Comparison of ENCODE assay signal across 19 cellular contexts in genomic region chr12:120481022-120481767, GRCh38. TPM values are rescaled to one million over a fixed set of nuclear protein-coding genes. Genes with fewer than 3 reads are reported as not detected.
DNase-seq lines count a peak whose midpoint lies in the region; ATAC-seq, FAIRE-seq and TF ChIP-seq lines count a peak whose summit lies in the region.
"Had no signal": no experiment of that assay in that cellular context is flagged by ENCODE, and none has a peak within 500 bp of the region (broad histone marks: within the 10 kb centered on the region; RNA-seq: fewer than 3 reads in every experiment).

No MANE protein-coding gene starts in this region.

- BruUV-seq in K562 (replicated peaks; lab: Mats Ljungman, UMichigan), result no TSS peak

- peak overlapping the region; percentile 9; the same call in 1 of the 2 replicates for H3K4me2 ChIP-seq in K562 (ENCODE audit: insufficient read depth, low read length)

- 48% methylated on average over 9 of the region's 9 CpGs for WGBS in K562 (ENCODE audit: insufficient coverage, low coverage, missing lambda C conversion rate)

- TF ChIP-seq RAD21 in K562 (CRISPR knock-in tag; conservative IDR thresholded peaks at IDR 0.05 in 1 of 2, IDR thresholded peaks at IDR 0.05 in 1 of 2), result no peak

- FAIRE-seq in K562 (lab: Jason Lieb, UNC), result no peak
- FAIRE-seq: D721Med, RCC 7860 had no signal

- H3K27ac Mint-ChIP-seq in CD4-positive, alpha-beta memory T cell, result peak overlapping the region; percentile 22 to 88 (median 76)
- H3K27ac Mint-ChIP-seq in natural killer cell treated with Interleukin-12 subunit alpha and Interleukin-12 subunit beta and Interleukin-15 and Interleukin-18, amount 100 ng/mL, for 72 hours, result peak overlapping the region; percentile 72 to 100

- ATAC-seq in K562, result 0 out of 3 replicates have a peak, but pooled peaks have one; percentile 25
- ATAC-seq in natural killer cell treated with Interleukin-12 subunit alpha and Interleukin-12 subunit beta and Interleukin-15 and Interleukin-18, amount 100 ng/mL, for 72 hours, result peak; percentile 66 to 77
- no peak for ATAC-seq in HG02981 (IDR thresholded peaks at IDR 0.05; ENCODE audit: unreplicated experiment)

- no peak for TF ChIP-seq POLR2A in K562 (conservative IDR thresholded peaks at IDR 0.05)

- TF ChIP-seq CTCF in K562 (IDR thresholded peaks at IDR 0.05 in 2 of 3, conservative IDR thresholded peaks at IDR 0.05 in 1 of 3; ENCODE audit: insufficient read depth in 2 of 3, low read depth in 1 of 3, low read length in 3 of 3), result no peak

- H3K9me1 ChIP-seq in K562 (ENCODE audit: control insufficient read depth, insufficient read depth, low read length), result peaks cover 5% of the 10 kb centered on the region

- CTCF ChIA-PET in CD4-positive, alpha-beta memory T cell (lab: Charles Lee; ENCODE audit: partially characterized antibody), result interaction anchor here (0.7 to 2.5 kb wide), 2 partner anchors 11 kb away, joined by 3 to 11 read pairs; partner anchors contain the start of gene SRSF9
- CTCF ChIA-PET in K562 (lab: Yijun Ruan, JAX; ENCODE audit: low intra/inter-chr PET ratio), result no interaction called here

- peak overlapping the region in 6 of 8 donors; percentile 33 to 67 (median 40) for H3K4me3 Mint-ChIP-seq in CD4-positive, alpha-beta memory T cell
- H3K4me3 Mint-ChIP-seq in natural killer cell treated with Interleukin-12 subunit alpha and Interleukin-12 subunit beta and Interleukin-15 and Interleukin-18, amount 100 ng/mL, for 72 hours, result peak overlapping the region; percentile 79
- H3K4me3 Mint-ChIP-seq: CD4-positive, CD25-positive, alpha-beta regulatory T cell had no signal

- no peaks in the 10 kb centered on the region for H3K36me3 Mint-ChIP-seq in CD4-positive, alpha-beta memory T cell
- no peaks in the 10 kb centered on the region for H3K36me3 Mint-ChIP-seq in natural killer cell treated with Interleukin-12 subunit alpha and Interleukin-12 subunit beta and Interleukin-15 and Interleukin-18, amount 100 ng/mL, for 72 hours
- H3K36me3 Mint-ChIP-seq: CD4-positive, CD25-positive, alpha-beta regulatory T cell had no signal

- H3K9ac ChIP-seq in K562 (ENCODE audit: insufficient read depth in 1 of 2, low read depth in 2 of 2, low read length in 2 of 2), result peak overlapping the region in 1 of 2 experiments; percentile 65; a peak in 2 of 4 replicates

- peaks cover 14% of the 10 kb centered on the region; the same call in 2 of the 3 replicates for H3K79me2 ChIP-seq in K562 (ENCODE audit: control insufficient read depth, insufficient read depth, low read length)

- intact Hi-C loops in CD4-positive, alpha-beta memory T cell (cut with micrococcal nuclease), result no loop called here
- intact Hi-C loops in K562 (cut with micrococcal nuclease), result no loop called here

- in situ Hi-C loops in K562 (cut with MboI), result no loop called here

- no peaks in the 10 kb centered on the region for H3K27me3 Mint-ChIP-seq in CD4-positive, alpha-beta memory T cell
- no peaks in the 10 kb centered on the region for H3K27me3 Mint-ChIP-seq in natural killer cell treated with Interleukin-12 subunit alpha and Interleukin-12 subunit beta and Interleukin-15 and Interleukin-18, amount 100 ng/mL, for 72 hours
- H3K27me3 Mint-ChIP-seq: CD4-positive, CD25-positive, alpha-beta regulatory T cell had no signal

- peak in 4 of 5 donors; percentile 19 to 47 (median 32) for DNase-seq in CD4-positive, alpha-beta memory T cell
- DNase-seq in K562 (ENCODE audit: extremely low read depth in 1 of 4, low spot score in 3 of 4), result peak in 1 of 4 experiments; percentile 36
- DNase-seq in natural killer cell treated with Interleukin-12 subunit alpha and Interleukin-12 subunit beta and Interleukin-15 and Interleukin-18, amount 100 ng/mL, for 72 hours (ENCODE audit: low spot score), result no peak
- no peak for DNase-seq in MG63
- no peak for DNase-seq in hypothalamus (lab: John Stamatoyannopoulos, UW)
- DNase-seq: CD4-positive, CD25-positive, alpha-beta regulatory T cell; DMS79 treated with DMSO at 0.1 percent for 48 hours; GDM1; GOT3; Kasumi-1; NCI-H1417 treated with DMSO at 0.1 percent for 48 hours; NCI-H2029; NCI-H2171 treated with DMSO at 0.1 percent for 48 hours; NCI-H774; SHP77 had no signal

- no peaks in the 10 kb centered on the region for H3K9me3 Mint-ChIP-seq in CD4-positive, alpha-beta memory T cell
- no peaks in the 10 kb centered on the region for H3K9me3 Mint-ChIP-seq in natural killer cell treated with Interleukin-12 subunit alpha and Interleukin-12 subunit beta and Interleukin-15 and Interleukin-18, amount 100 ng/mL, for 72 hours
- H3K9me3 Mint-ChIP-seq: CD4-positive, CD25-positive, alpha-beta regulatory T cell had no signal

- no peak overlapping the region for H3K27ac ChIP-seq in CD4-positive, alpha-beta memory T cell (ENCODE audit: low read depth, low read length)
- peak overlapping the region; percentile 1 for H3K27ac ChIP-seq in KOPT-K1 (ENCODE audit: low read depth, low read length, poor library complexity, severe bottlenecking)
- peak overlapping the region; percentile 50 for H3K27ac ChIP-seq in K562 (ENCODE audit: extremely low read depth, low read depth, low read length)

- no peak overlapping the region for H2AFZ ChIP-seq in K562 (ENCODE audit: low read depth, low read length)

- POLR2A ChIA-PET in CD4-positive, alpha-beta memory T cell (lab: Charles Lee; ENCODE audit: partially characterized antibody), result interaction anchor here (2.4 kb wide), 1 partner anchor 12 kb away, joined by 13 read pairs; the partner anchor contains the start of gene SRSF9
- POLR2A ChIA-PET in K562 (lab: Yijun Ruan, JAX), result interaction anchor here (0.7 to 1.8 kb wide), 5 partner anchors 8 to 189 kb away, joined by 3 to 6 read pairs (median 4); partner anchors contain the start of genes RNU4-2 and SRSF9

- peaks cover 22% of the 10 kb centered on the region for H3K4me1 ChIP-seq in CD4-positive, alpha-beta memory T cell (ENCODE audit: insufficient read depth, low read length)
- peaks cover 23 to 28% of the 10 kb centered on the region in 2 experiments for H3K4me1 ChIP-seq in K562 (replicated peaks in 1 of 2; ENCODE audit: control insufficient read depth in 2 of 2, insufficient read depth in 2 of 2, low read length in 2 of 2)

- no peaks in the 10 kb centered on the region for H3K27me3 ChIP-seq in CD4-positive, alpha-beta memory T cell (ENCODE audit: insufficient read depth, low read length)
- H3K27me3 ChIP-seq in K562 (ENCODE audit: control insufficient read depth in 2 of 2, insufficient read depth in 2 of 2, low read length in 2 of 2) (no peaks in the 10 kb centered on the region; a peak in 1 of 5 replicates), MG63 (no peaks in the 10 kb centered on the region)

- H4K20me1 ChIP-seq in K562 (replicated peaks; ENCODE audit: control insufficient read depth, insufficient read depth, low read length), result no peaks in the 10 kb centered on the region

- no peaks in the 10 kb centered on the region for H3K9me3 ChIP-seq in CD4-positive, alpha-beta memory T cell (ENCODE audit: control insufficient read depth in 1 of 2, low read length in 2 of 2)
- H3K9me3 ChIP-seq in KOPT-K1 (ENCODE audit: insufficient read depth, low read length, poor library complexity, severe bottlenecking) (no peaks in the 10 kb centered on the region), K562 (replicated peaks; ENCODE audit: control insufficient read depth, insufficient read depth, low read depth, low read length) (no peaks in the 10 kb centered on the region), MG63 (no peaks in the 10 kb centered on the region)

- TF ChIP-seq EP300 in K562 (IDR thresholded peaks at IDR 0.05; ENCODE audit: low read length), result peak; percentile 72

- no peaks in the 10 kb centered on the region for H3K36me3 ChIP-seq in CD4-positive, alpha-beta memory T cell (ENCODE audit: insufficient read depth, low read length)
- H3K36me3 ChIP-seq in KOPT-K1 (ENCODE audit: insufficient read depth, low read length) (no peaks in the 10 kb centered on the region), K562 (ENCODE audit: control insufficient read depth, insufficient read depth, low read length) (peaks cover 13% of the 10 kb centered on the region; the same call in 2 of the 3 replicates), MG63 (no peaks in the 10 kb centered on the region)

- H3K4me3 ChIP-seq in CD4-positive, alpha-beta memory T cell (ENCODE audit: low read length in 2 of 2), result no peak overlapping the region
- H3K4me3 ChIP-seq in K562 (no peak overlapping the region), MG63 (no peak overlapping the region)

- H3K4me1 Mint-ChIP-seq in CD4-positive, alpha-beta memory T cell, result peaks cover 7 to 29% (median 15%) of the 10 kb centered on the region in 4 donors
- peaks cover 44 to 45% of the 10 kb centered on the region in 2 donors for H3K4me1 Mint-ChIP-seq in natural killer cell treated with Interleukin-12 subunit alpha and Interleukin-12 subunit beta and Interleukin-15 and Interleukin-18, amount 100 ng/mL, for 72 hours (ENCODE audit: low read depth in 2 of 2)

RNA-seq across cellular contexts. Expression of gene SRSF9, which starts 11.6 kb away (rescaled TPM):
- total RNA-seq in CD4-positive, alpha-beta memory T cell, result 100 to 1,000 TPM; 139 to 143 TPM
- polyA plus RNA-seq in CD4-positive, alpha-beta memory T cell, result 100 to 1,000 TPM; 169 to 235 TPM
- 133 and 204 TPM in 2 replicates for total RNA-seq in K562 (2011; cell fraction: chromatin; rRNA removed; ENCODE audit: low replicate concordance)
- 102 and 104 TPM in 2 replicates for total RNA-seq in K562 (2011; cell fraction: nucleolus; rRNA removed)
- 154 and 192 TPM in 2 replicates for total RNA-seq in K562 (2011; cell fraction: nucleoplasm; rRNA removed)
- total RNA-seq in K562 (2014; rRNA removed), result 255 and 271 TPM in 2 replicates
- 230 and 244 TPM in 2 replicates for total RNA-seq in K562 (2014; rRNA removed; fragmentation: Illumina TruSeq; extraction: Trizol)
- 241 and 243 TPM in 2 replicates for total RNA-seq in K562 (2015; rRNA removed; fragmentation: Illumina TruSeq; extraction: Trizol)
- total RNA-seq in K562 (2021), result 280 and 286 TPM in 2 replicates
- polyA plus RNA-seq in K562 (2011; rRNA removed), result 159 and 203 TPM in 2 replicates
- polyA plus RNA-seq in K562 (2011; cell fraction: cytosol; rRNA removed), result 126 and 188 TPM in 2 replicates
- 163 and 219 TPM in 2 replicates for polyA plus RNA-seq in K562 (2011; cell fraction: nucleus; rRNA removed)
- 188 and 307 TPM in 2 replicates for polyA plus RNA-seq in K562 (2012)
- polyA plus RNA-seq in K562 (2014; fragmentation: Illumina TruSeq; extraction: Trizol), result 180 and 188 TPM in 2 replicates
- 10 to 100 TPM; 40.3 to 50.5 TPM for polyA plus RNA-seq in K562 (2014; fragmentation: Nextera tagmentation; extraction: Ambion mirVana)
- 291 and 296 TPM in 2 replicates for polyA plus RNA-seq in K562 (2014; rRNA removed)
- polyA minus RNA-seq in K562 (2011; rRNA and poly(A)+ RNA removed), result 130 and 156 TPM in 2 replicates
- polyA minus RNA-seq in K562 (2011; cell fraction: cytosol; rRNA and poly(A)+ RNA removed), result 94.9 and 103 TPM in 2 replicates
- polyA minus RNA-seq in K562 (2011; cell fraction: nucleus; rRNA and poly(A)+ RNA removed), result 76.5 and 108 TPM in 2 replicates
- 100 to 1,000 TPM; 246 to 331 TPM for total RNA-seq in natural killer cell treated with Interleukin-12 subunit alpha and Interleukin-12 subunit beta and Interleukin-15 and Interleukin-18, amount 100 ng/mL, for 72 hours
- total RNA-seq in MG63 (2014; rRNA removed; shearing (Covaris generic); ENCODE audit: low replicate concordance), result 332 and 366 TPM in 2 replicates

RNA-seq across cellular contexts. Expression of gene DYNLL1, which starts 14.7 kb away (rescaled TPM):
- total RNA-seq in CD4-positive, alpha-beta memory T cell, result 100 to 1,000 TPM in 1 of 2 experiments, 10 to 100 TPM in 1; 97.5 to 108 TPM
- 100 to 1,000 TPM; 348 to 351 TPM for polyA plus RNA-seq in CD4-positive, alpha-beta memory T cell
- 64.0 and 73.7 TPM in 2 replicates for total RNA-seq in K562 (2011; cell fraction: chromatin; rRNA removed; ENCODE audit: low replicate concordance)
- total RNA-seq in K562 (2011; cell fraction: nucleolus; rRNA removed), result 55.7 and 76.0 TPM in 2 replicates
- total RNA-seq in K562 (2011; cell fraction: nucleoplasm; rRNA removed), result 81.5 and 104 TPM in 2 replicates
- total RNA-seq in K562 (2014; rRNA removed), result 303 and 473 TPM in 2 replicates
- total RNA-seq in K562 (2014; rRNA removed; fragmentation: Illumina TruSeq; extraction: Trizol), result 430 and 468 TPM in 2 replicates
- total RNA-seq in K562 (2015; rRNA removed; fragmentation: Illumina TruSeq; extraction: Trizol), result 587 and 631 TPM in 2 replicates
- 364 and 386 TPM in 2 replicates for total RNA-seq in K562 (2021)
- 439 and 456 TPM in 2 replicates for polyA plus RNA-seq in K562 (2011; rRNA removed)
- 295 and 360 TPM in 2 replicates for polyA plus RNA-seq in K562 (2011; cell fraction: cytosol; rRNA removed)
- 186 and 231 TPM in 2 replicates for polyA plus RNA-seq in K562 (2011; cell fraction: nucleus; rRNA removed)
- polyA plus RNA-seq in K562 (2012), result 522 and 759 TPM in 2 replicates
- polyA plus RNA-seq in K562 (2014; fragmentation: Illumina TruSeq; extraction: Trizol), result 531 and 637 TPM in 2 replicates
- polyA plus RNA-seq in K562 (2014; fragmentation: Nextera tagmentation; extraction: Ambion mirVana), result 1,000 to 10,000 TPM in 1 of 2 experiments, 100 to 1,000 TPM in 1; 921 to 1,112 TPM
- polyA plus RNA-seq in K562 (2014; rRNA removed), result 397 and 529 TPM in 2 replicates
- polyA minus RNA-seq in K562 (2011; rRNA and poly(A)+ RNA removed), result 184 and 185 TPM in 2 replicates
- 96.5 and 118 TPM in 2 replicates for polyA minus RNA-seq in K562 (2011; cell fraction: cytosol; rRNA and poly(A)+ RNA removed)
- 34.9 and 72.1 TPM in 2 replicates for polyA minus RNA-seq in K562 (2011; cell fraction: nucleus; rRNA and poly(A)+ RNA removed)
- 100 to 1,000 TPM; 207 to 267 TPM for total RNA-seq in natural killer cell treated with Interleukin-12 subunit alpha and Interleukin-12 subunit beta and Interleukin-15 and Interleukin-18, amount 100 ng/mL, for 72 hours
- total RNA-seq in MG63 (2014; rRNA removed; shearing (Covaris generic); ENCODE audit: low replicate concordance), result 472 and 685 TPM in 2 replicates

RNA-seq across cellular contexts. Expression of gene GATC, which starts 35.0 kb away (rescaled TPM):
- 10 to 100 TPM; 30.2 to 31.9 TPM for total RNA-seq in CD4-positive, alpha-beta memory T cell
- 10 to 100 TPM in 1 of 2 donors, 1 to 10 TPM in 1; 9.3 to 21.2 TPM for polyA plus RNA-seq in CD4-positive, alpha-beta memory T cell
- total RNA-seq in K562 (2011; cell fraction: chromatin; rRNA removed; ENCODE audit: low replicate concordance), result 17.9 and 20.6 TPM in 2 replicates
- 14.3 and 15.7 TPM in 2 replicates for total RNA-seq in K562 (2011; cell fraction: nucleolus; rRNA removed)
- 22.1 and 34.4 TPM in 2 replicates for total RNA-seq in K562 (2011; cell fraction: nucleoplasm; rRNA removed)
- 22.2 and 29.0 TPM in 2 replicates for total RNA-seq in K562 (2014; rRNA removed)
- total RNA-seq in K562 (2014; rRNA removed; fragmentation: Illumina TruSeq; extraction: Trizol), result 28.2 and 29.5 TPM in 2 replicates
- 27.1 and 29.0 TPM in 2 replicates for total RNA-seq in K562 (2015; rRNA removed; fragmentation: Illumina TruSeq; extraction: Trizol)
- total RNA-seq in K562 (2021), result 52.6 and 53.6 TPM in 2 replicates
- polyA plus RNA-seq in K562 (2011; rRNA removed), result 30.1 and 38.9 TPM in 2 replicates
- polyA plus RNA-seq in K562 (2011; cell fraction: cytosol; rRNA removed), result 18.8 and 22.9 TPM in 2 replicates
- polyA plus RNA-seq in K562 (2011; cell fraction: nucleus; rRNA removed), result 21.7 and 29.0 TPM in 2 replicates
- 18.9 and 20.0 TPM in 2 replicates for polyA plus RNA-seq in K562 (2012)
- 29.7 and 38.9 TPM in 2 replicates for polyA plus RNA-seq in K562 (2014; fragmentation: Illumina TruSeq; extraction: Trizol)
- polyA plus RNA-seq in K562 (2014; fragmentation: Nextera tagmentation; extraction: Ambion mirVana), result 10 to 100 TPM in 1 of 2 experiments, 1 to 10 TPM in 1; 5.8 to 14.3 TPM
- polyA plus RNA-seq in K562 (2014; rRNA removed), result 24.0 and 24.2 TPM in 2 replicates
- polyA minus RNA-seq in K562 (2011; rRNA and poly(A)+ RNA removed), result 27.7 and 28.0 TPM in 2 replicates
- polyA minus RNA-seq in K562 (2011; cell fraction: cytosol; rRNA and poly(A)+ RNA removed), result 11.5 and 11.9 TPM in 2 replicates
- polyA minus RNA-seq in K562 (2011; cell fraction: nucleus; rRNA and poly(A)+ RNA removed), result 7.8 and 10.0 TPM in 2 replicates
- total RNA-seq in natural killer cell treated with Interleukin-12 subunit alpha and Interleukin-12 subunit beta and Interleukin-15 and Interleukin-18, amount 100 ng/mL, for 72 hours, result 10 to 100 TPM; 28.2 to 31.8 TPM
- 14.8 and 15.5 TPM in 2 replicates for total RNA-seq in MG63 (2014; rRNA removed; shearing (Covaris generic); ENCODE audit: low replicate concordance)

RNA-seq across cellular contexts. Expression of gene TRIAP1, which starts 35.0 kb away (rescaled TPM):
- total RNA-seq in CD4-positive, alpha-beta memory T cell, result 10 to 100 TPM; 17.3 to 22.8 TPM
- polyA plus RNA-seq in CD4-positive, alpha-beta memory T cell, result 10 to 100 TPM; 46.2 to 65.0 TPM
- total RNA-seq in K562 (2011; cell fraction: chromatin; rRNA removed; ENCODE audit: low replicate concordance), result 11.4 and 14.2 TPM in 2 replicates
- 14.3 and 14.8 TPM in 2 replicates for total RNA-seq in K562 (2011; cell fraction: nucleolus; rRNA removed)
- total RNA-seq in K562 (2011; cell fraction: nucleoplasm; rRNA removed), result 17.2 and 23.1 TPM in 2 replicates
- total RNA-seq in K562 (2014; rRNA removed) (37.3 and 38.8 TPM in 2 replicates), K562 (2014; rRNA removed; fragmentation: Illumina TruSeq; extraction: Trizol) (78.4 and 80.9 TPM in 2 replicates), K562 (2015; rRNA removed; fragmentation: Illumina TruSeq; extraction: Trizol) (56.3 and 65.4 TPM in 2 replicates), K562 (2021) (53.2 and 55.3 TPM in 2 replicates)
- polyA plus RNA-seq in K562 (2011; rRNA removed) (53.5 and 85.7 TPM in 2 replicates), K562 (2014; fragmentation: Illumina TruSeq; extraction: Trizol) (59.8 and 64.9 TPM in 2 replicates), K562 (2014; fragmentation: Nextera tagmentation; extraction: Ambion mirVana) (100 to 1,000 TPM; 354 TPM), K562 (2014; rRNA removed) (60.6 and 73.3 TPM in 2 replicates)
- polyA plus RNA-seq in K562 (2011; cell fraction: cytosol; rRNA removed), result 12.9 and 27.2 TPM in 2 replicates
- polyA plus RNA-seq in K562 (2011; cell fraction: nucleus; rRNA removed), result 10.3 and 16.9 TPM in 2 replicates
- polyA plus RNA-seq in K562 (2012), result 28.3 and 77.9 TPM in 2 replicates
- polyA minus RNA-seq in K562 (2011; rRNA and poly(A)+ RNA removed), result 27.3 and 27.5 TPM in 2 replicates
- 16.0 and 19.2 TPM in 2 replicates for polyA minus RNA-seq in K562 (2011; cell fraction: cytosol; rRNA and poly(A)+ RNA removed)
- polyA minus RNA-seq in K562 (2011; cell fraction: nucleus; rRNA and poly(A)+ RNA removed), result 5.7 and 13.3 TPM in 2 replicates
- 10 to 100 TPM; 28.9 to 36.2 TPM for total RNA-seq in natural killer cell treated with Interleukin-12 subunit alpha and Interleukin-12 subunit beta and Interleukin-15 and Interleukin-18, amount 100 ng/mL, for 72 hours
- total RNA-seq in MG63 (2014; rRNA removed; shearing (Covaris generic); ENCODE audit: low replicate concordance), result 40.3 and 41.4 TPM in 2 replicates

RNA-seq across cellular contexts. Expression of gene COX6A1, which starts 43.3 kb away (rescaled TPM):
- 100 to 1,000 TPM; 144 to 158 TPM for total RNA-seq in CD4-positive, alpha-beta memory T cell
- 1,000 to 10,000 TPM in 1 of 2 donors, 100 to 1,000 TPM in 1; 828 to 1,220 TPM for polyA plus RNA-seq in CD4-positive, alpha-beta memory T cell
- 82.0 and 133 TPM in 2 replicates for total RNA-seq in K562 (2011; cell fraction: chromatin; rRNA removed; ENCODE audit: low replicate concordance)
- total RNA-seq in K562 (2011; cell fraction: nucleolus; rRNA removed), result 297 and 320 TPM in 2 replicates
- 251 and 255 TPM in 2 replicates for total RNA-seq in K562 (2011; cell fraction: nucleoplasm; rRNA removed)
- total RNA-seq in K562 (2014; rRNA removed) (931 and 1,004 TPM in 2 replicates), K562 (2014; rRNA removed; fragmentation: Illumina TruSeq; extraction: Trizol) (412 and 414 TPM in 2 replicates), K562 (2015; rRNA removed; fragmentation: Illumina TruSeq; extraction: Trizol) (602 and 624 TPM in 2 replicates), K562 (2021) (597 and 695 TPM in 2 replicates)
- polyA plus RNA-seq in K562 (2011; rRNA removed) (767 and 895 TPM in 2 replicates), K562 (2014; fragmentation: Illumina TruSeq; extraction: Trizol) (978 and 1,143 TPM in 2 replicates), K562 (2014; fragmentation: Nextera tagmentation; extraction: Ambion mirVana) (1,000 to 10,000 TPM; 3,092 to 4,142 TPM), K562 (2014; rRNA removed) (1,391 and 1,423 TPM in 2 replicates)
- 2,103 and 2,986 TPM in 2 replicates for polyA plus RNA-seq in K562 (2011; cell fraction: cytosol; rRNA removed)
- 1,412 and 1,636 TPM in 2 replicates for polyA plus RNA-seq in K562 (2011; cell fraction: nucleus; rRNA removed)
- 684 and 920 TPM in 2 replicates for polyA plus RNA-seq in K562 (2012)
- polyA minus RNA-seq in K562 (2011; rRNA and poly(A)+ RNA removed), result 235 and 279 TPM in 2 replicates
- 175 and 210 TPM in 2 replicates for polyA minus RNA-seq in K562 (2011; cell fraction: cytosol; rRNA and poly(A)+ RNA removed)
- 147 and 169 TPM in 2 replicates for polyA minus RNA-seq in K562 (2011; cell fraction: nucleus; rRNA and poly(A)+ RNA removed)
- total RNA-seq in natural killer cell treated with Interleukin-12 subunit alpha and Interleukin-12 subunit beta and Interleukin-15 and Interleukin-18, amount 100 ng/mL, for 72 hours, result 100 to 1,000 TPM; 320 to 343 TPM
- 359 and 816 TPM in 2 replicates for total RNA-seq in MG63 (2014; rRNA removed; shearing (Covaris generic); ENCODE audit: low replicate concordance)

Comparison
In these comparisons a context has a peak if more than half of its experiments do, and no peak if none do; other contexts are left out.
1. DNase-seq: peak in CD4-positive, alpha-beta memory T cell (4 of 5); none in natural killer cell treated with Interleukin-12 subunit alpha and Interleukin-12 subunit beta and Interleukin-15 and Interleukin-18, amount 100 ng/mL, for 72 hours (single experiment), MG63 (single experiment) and hypothalamus (0 of 51).